ENCODE assay signal across 18 cellular contexts in the genomic region with DNA sequence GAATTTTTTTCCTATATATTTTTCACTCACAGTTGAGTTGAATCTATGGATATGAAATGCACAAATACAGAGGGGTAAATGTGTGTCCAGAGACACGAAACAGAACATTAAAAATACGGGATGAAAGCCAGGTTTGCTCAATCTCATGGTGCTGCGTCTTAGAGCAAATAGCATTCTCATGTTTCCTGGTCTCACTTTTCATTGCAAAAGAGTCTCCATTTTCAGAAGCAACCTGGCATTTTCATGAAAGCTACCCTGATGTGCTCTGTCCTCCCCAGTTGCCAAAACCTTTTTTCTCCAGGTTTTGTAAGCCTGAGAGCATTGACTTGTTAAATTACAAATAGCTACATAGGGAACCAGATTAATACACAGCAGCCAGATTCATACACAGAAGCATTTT. TPM values are rescaled to one million over a fixed set of nuclear protein-coding genes. Genes with fewer than 3 reads are reported as not detected.
DNase-seq lines count a peak whose midpoint lies in the region; ATAC-seq and TF ChIP-seq lines count a peak whose summit lies in the region.
"Had no signal": no experiment of that assay in that cellular context is flagged by ENCODE, and none has a peak within 500 bp of the region (broad histone marks: within the 10 kb centered on the region; RNA-seq: fewer than 3 reads in every experiment).

No MANE protein-coding gene starts in this region.

- H3K4me1 ChIP-seq in left lung (peaks cover 6 to 55% of the 10 kb centered on the region in 2 donors), thoracic aorta (ENCODE audit: control insufficient read depth in 1 of 2, low read depth in 2 of 2) (peaks cover 28 to 60% of the 10 kb centered on the region in 2 donors)

- H3K9me3 Mint-ChIP-seq in activated T-cell treated with anti-CD3 and anti-CD28 coated beads, Interleukin-2, amount 50 U/mL, for 4 hours = no peaks in the 10 kb centered on the region
- H3K9me3 Mint-ChIP-seq in activated B cell treated with CpG ODN at 0.5 μM for 24 hours = no peaks in the 10 kb centered on the region
- H3K9me3 Mint-ChIP-seq: central memory CD8-positive, alpha-beta T cell had no signal

- H3K4me3 ChIP-seq in left lung = no peak overlapping the region
- peak overlapping the region; percentile 21 for H3K4me3 ChIP-seq in thoracic aorta

- H3K9me3 ChIP-seq in left lung (no peaks in the 10 kb centered on the region), thoracic aorta (no peaks in the 10 kb centered on the region)

- H3K27ac ChIP-seq in left lung (no peak overlapping the region), thoracic aorta (peak overlapping the region; percentile 51 to 62)

- H3K27ac Mint-ChIP-seq in activated B cell treated with CpG ODN at 0.5 μM for 24 hours = peak overlapping the region; percentile 68

- H3K36me3 Mint-ChIP-seq in activated T-cell treated with anti-CD3 and anti-CD28 coated beads, Interleukin-2, amount 50 U/mL, for 4 hours (ENCODE audit: insufficient read depth) = no peaks in the 10 kb centered on the region
- H3K36me3 Mint-ChIP-seq in activated B cell treated with CpG ODN at 0.5 μM for 24 hours (ENCODE audit: low read depth) = no peaks in the 10 kb centered on the region

- H3K27me3 Mint-ChIP-seq in activated T-cell treated with anti-CD3 and anti-CD28 coated beads, Interleukin-2, amount 50 U/mL, for 4 hours (ENCODE audit: low read depth) = no peaks in the 10 kb centered on the region
- no peaks in the 10 kb centered on the region for H3K27me3 Mint-ChIP-seq in activated B cell treated with CpG ODN at 0.5 μM for 24 hours
- H3K27me3 Mint-ChIP-seq: central memory CD8-positive, alpha-beta T cell had no signal

- peak overlapping the region; percentile 73 for H3K4me3 Mint-ChIP-seq in activated T-cell treated with anti-CD3 and anti-CD28 coated beads, Interleukin-2, amount 50 U/mL, for 4 hours
- peak overlapping the region; percentile 62 for H3K4me3 Mint-ChIP-seq in activated B cell treated with CpG ODN at 0.5 μM for 24 hours

- CTCF ChIA-PET in activated B cell treated with CpG ODN at 0.5 μM for 24 hours (lab: Charles Lee) = interaction anchor here (1.0 kb wide), 1 partner anchor 35 kb away, joined by 4 read pairs; no protein-coding TSS in a partner anchor

- no peak for TF ChIP-seq CTCF in activated B cell treated with CpG ODN at 0.5 μM for 24 hours (IDR thresholded peaks at IDR 0.05)
- no peak for TF ChIP-seq CTCF in left lung (IDR thresholded peaks at IDR 0.05)
- TF ChIP-seq CTCF in thoracic aorta (IDR thresholded peaks at IDR 0.05) = no peak

- POLR2A ChIA-PET in activated B cell treated with CpG ODN at 0.5 μM for 24 hours (lab: Charles Lee) = interaction anchor here (0.6 to 5.1 kb wide), 7 partner anchors 14 to 222 kb away, joined by 3 to 20 read pairs (median 6); partner anchors contain the start of gene MBNL1

- H3K27me3 ChIP-seq in left lung = no peaks in the 10 kb centered on the region
- no peaks in the 10 kb centered on the region for H3K27me3 ChIP-seq in thoracic aorta (replicated peaks; ENCODE audit: insufficient read depth)

- intact Hi-C loops in activated B cell treated with CpG ODN at 0.5 μM for 24 hours (cut with micrococcal nuclease) (no loop called here), left lung (cut with DNase I) (no loop called here), cardiac septum (cut with DNase I) (no loop called here)

- H3K4me1 Mint-ChIP-seq in activated T-cell treated with anti-CD3 and anti-CD28 coated beads, Interleukin-2, amount 50 U/mL, for 4 hours (ENCODE audit: low read depth) = peaks cover 66% of the 10 kb centered on the region
- peaks cover 53% of the 10 kb centered on the region for H3K4me1 Mint-ChIP-seq in activated B cell treated with CpG ODN at 0.5 μM for 24 hours

- no peak for DNase-seq in activated T-cell treated with anti-CD3 and anti-CD28 coated beads, Interleukin-2, amount 50 U/mL, for 4 hours
- DNase-seq in activated T-cell treated with anti-CD3 and anti-CD28 coated beads, Interleukin-2, amount 50 U/mL, for 48 hours = no peak
- DNase-seq in activated B cell treated with CpG ODN at 0.5 μM for 24 hours = no peak
- no peak for DNase-seq in left lung
- no peak for DNase-seq in thoracic aorta (ENCODE audit: low spot score)
- DNase-seq in Ammon's horn (ENCODE audit: low spot score) = no peak
- DNase-seq in cardiac septum (ENCODE audit: low spot score) = no peak
- DNase-seq in NCI-H510A treated with DMSO at 0.1 percent for 48 hours (lab: John Stamatoyannopoulos, UW) = no peak
- DNase-seq: activated gamma-delta T cell; DMS79; NCI-H1092; NCI-H2227 treated with DMSO at 0.1 percent for 48 hours; occipital lobe; PC-3; stimulated activated CD4-positive, alpha-beta T cell treated with anti-CD3 and anti-CD28 coated beads, Interleukin-12 subunit alpha, Interleukin-12 subunit beta, amount 100 ng/mL, for 4 hours; trophoblast cell had no signal

- no peak for ATAC-seq in activated T-cell treated with anti-CD3 and anti-CD28 coated beads, Interleukin-2, amount 50 U/mL, for 4 hours
- ATAC-seq in activated B cell treated with CpG ODN at 0.5 μM for 24 hours (ENCODE audit: low read depth) (no peak), left lung (peak; percentile 22), thoracic aorta (ENCODE audit: insufficient number of reproducible peaks, low FRiP score, low read depth) (no peak)
- ATAC-seq: activated CD4-positive, CD25-positive, alpha-beta regulatory T cell treated with anti-CD3 and anti-CD28 coated beads, Interleukin-2, amount 50 U/mL, for 24 hours; PC-3 had no signal

- no peaks in the 10 kb centered on the region for H3K36me3 ChIP-seq in left lung
- H3K36me3 ChIP-seq in thoracic aorta = no peaks in the 10 kb centered on the region

RNA-seq across cellular contexts. Expression of gene MBNL1, which starts 49.5 kb away (rescaled TPM):
- 100 to 1,000 TPM; 343 to 376 (median 347) TPM for total RNA-seq in activated T-cell treated with anti-CD3 and anti-CD28 coated beads, Interleukin-2, amount 50 U/mL, for 4 hours
- total RNA-seq in activated B cell treated with CpG ODN at 0.5 μM for 24 hours (489 and 561 TPM in 2 replicates), left lung (100 to 1,000 TPM; 226 to 246 TPM), thoracic aorta (1,000 to 10,000 TPM in 1 of 2 donors, 100 to 1,000 TPM in 1; 783 to 1,062 TPM), cardiac septum (178 TPM)

Comparison
In these comparisons a context has a peak if more than half of its experiments do, and no peak if none do; other contexts are left out.
1. H3K27ac ChIP-seq: peak in thoracic aorta (2 of 2); none in left lung (0 of 2).